In the genomic region with DNA sequence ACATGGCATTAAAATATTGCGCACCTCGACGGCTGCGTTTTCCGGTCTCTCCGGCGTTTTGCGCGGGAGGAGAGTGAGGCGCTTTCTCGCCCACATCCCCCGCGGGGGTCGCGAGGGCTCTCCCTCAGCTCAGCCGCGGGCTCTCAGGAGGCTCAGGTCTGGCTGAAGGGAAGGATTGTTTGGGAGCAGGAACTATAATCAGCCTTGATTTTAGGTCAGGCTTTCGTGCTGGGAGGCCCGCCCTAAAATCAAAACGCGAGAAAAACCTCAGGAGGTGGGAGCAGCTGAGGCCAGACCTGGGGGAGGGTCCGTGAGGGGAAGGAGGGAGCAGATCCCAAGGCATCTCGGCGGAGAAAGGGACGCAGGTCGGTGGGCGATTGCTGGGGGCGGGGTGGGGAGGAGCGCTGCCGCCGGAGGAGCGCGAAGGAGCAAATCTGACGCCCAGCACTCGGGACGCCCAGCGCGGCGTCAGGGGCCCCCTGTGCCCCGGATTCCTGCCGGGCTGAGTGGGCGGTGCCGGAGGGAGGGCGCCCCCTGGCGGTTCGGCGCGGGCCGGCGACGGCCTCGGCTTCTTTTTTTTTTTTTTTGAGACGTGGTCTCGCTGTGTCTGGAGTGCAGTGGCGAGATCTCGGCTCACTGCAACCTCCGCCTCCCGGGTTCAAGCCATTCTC, we compare ENCODE assay signal across 8 cellular contexts. TPM values are rescaled to one million over a fixed set of nuclear protein-coding genes. Genes with fewer than 3 reads are reported as not detected.
DNase-seq lines count a peak whose midpoint lies in the region; ATAC-seq and TF ChIP-seq lines count a peak whose summit lies in the region.

No MANE protein-coding gene starts in this region.

- CTCF ChIA-PET in PC-3 (lab: Charles Lee): interaction anchor here (0.5 to 0.7 kb wide), 2 partner anchors 26 to 291 kb away, joined by 6 to 7 read pairs; no protein-coding TSS in a partner anchor

- H3K9me3 Mint-ChIP-seq in GM23338: peaks cover 12% of the 10 kb centered on the region
- no peaks in the 10 kb centered on the region for H3K9me3 Mint-ChIP-seq in naive thymus-derived CD8-positive, alpha-beta T cell
- H3K9me3 Mint-ChIP-seq in stimulated activated memory B cell treated with anti-CD40 and anti-IgM and Interleukin-4, amounts not matched to agents 10 μg/mL and 1 μg/mL and 100 μg/mL, for 72 hours: no peaks in the 10 kb centered on the region

- H3K4me1 ChIP-seq in GM23338 (ENCODE audit: insufficient read depth) (peaks cover 26% of the 10 kb centered on the region), PC-3 (ENCODE audit: insufficient read depth, low read length) (no peaks in the 10 kb centered on the region)

- 0 out of 3 replicates have a peak, but pooled peaks cover 4% of the 10 kb centered on the region for H3K36me3 Mint-ChIP-seq in GM23338 (ENCODE audit: low read depth)
- no peaks in the 10 kb centered on the region for H3K36me3 Mint-ChIP-seq in naive thymus-derived CD8-positive, alpha-beta T cell
- H3K36me3 Mint-ChIP-seq in stimulated activated memory B cell treated with anti-CD40 and anti-IgM and Interleukin-4, amounts not matched to agents 10 μg/mL and 1 μg/mL and 100 μg/mL, for 72 hours: no peaks in the 10 kb centered on the region

- H3K27ac Mint-ChIP-seq in GM23338: peak overlapping the region; percentile 86
- H3K27ac Mint-ChIP-seq in naive thymus-derived CD8-positive, alpha-beta T cell: peak overlapping the region in 9 of 10 donors; percentile 84 to 95 (median 90)
- peak overlapping the region; percentile 86 for H3K27ac Mint-ChIP-seq in stimulated activated memory B cell treated with anti-CD40 and anti-IgM and Interleukin-4, amounts not matched to agents 10 μg/mL and 1 μg/mL and 100 μg/mL, for 72 hours

- H3K9me2 ChIP-seq in GM23338 (ENCODE audit: insufficient read depth): no peaks in the 10 kb centered on the region
- no peaks in the 10 kb centered on the region for H3K9me2 ChIP-seq in PC-3 (replicated peaks; ENCODE audit: low read length)

- H3K4me1 Mint-ChIP-seq in GM23338: peaks cover 31% of the 10 kb centered on the region
- peaks cover 11 to 39% (median 24%) of the 10 kb centered on the region in 4 donors for H3K4me1 Mint-ChIP-seq in naive thymus-derived CD8-positive, alpha-beta T cell
- peaks cover 17% of the 10 kb centered on the region for H3K4me1 Mint-ChIP-seq in stimulated activated memory B cell treated with anti-CD40 and anti-IgM and Interleukin-4, amounts not matched to agents 10 μg/mL and 1 μg/mL and 100 μg/mL, for 72 hours

- no peaks in the 10 kb centered on the region for H3K9me3 ChIP-seq in PC-3 (ENCODE audit: low read length)

- BruUV-seq in PC-3 (replicated peaks; lab: Mats Ljungman, UMichigan): no TSS peak

- TF ChIP-seq CTCF in AG10803 (conservative IDR thresholded peaks at IDR 0.05; ENCODE audit: low read length) (peak; percentile 61), GM23338 (conservative IDR thresholded peaks at IDR 0.05; ENCODE audit: low read depth in 2 of 2) (peak; percentile 73 to 82), PC-3 (conservative IDR thresholded peaks at IDR 0.05; ENCODE audit: low read depth, low read length) (peak; percentile 62)

- peak overlapping the region; percentile 73 for H3K4me3 Mint-ChIP-seq in GM23338
- H3K4me3 Mint-ChIP-seq in naive thymus-derived CD8-positive, alpha-beta T cell: peak overlapping the region; percentile 85 to 94 (median 90)
- H3K4me3 Mint-ChIP-seq in stimulated activated memory B cell treated with anti-CD40 and anti-IgM and Interleukin-4, amounts not matched to agents 10 μg/mL and 1 μg/mL and 100 μg/mL, for 72 hours: peak overlapping the region; percentile 88

- H2AFZ ChIP-seq in GM23338 (no peak overlapping the region; the same call in 1 of the 2 replicates), PC-3 (ENCODE audit: low read length) (peak overlapping the region; percentile 80)

- H3K36me3 ChIP-seq in GM23338 (ENCODE audit: insufficient read depth): no peaks in the 10 kb centered on the region
- no peaks in the 10 kb centered on the region for H3K36me3 ChIP-seq in PC-3 (ENCODE audit: low read depth, low read length)

- POLR2A ChIA-PET in PC-3 (lab: Charles Lee; ENCODE audit: unreplicated experiment): no interaction called here
- POLR2A ChIA-PET in naive thymus-derived CD8-positive, alpha-beta T cell (lab: Charles Lee): interaction anchor here (0.6 to 1.1 kb wide), 5 partner anchors 17 to 771 kb away, joined by 3 to 5 read pairs (median 3); partner anchors contain the start of gene ZFP62

- no peak overlapping the region for H3K9ac ChIP-seq in PC-3 (ENCODE audit: low read length)

- ATAC-seq in GM23338 (peak; percentile 86), PC-3 (peak; percentile 54), HG03045 (IDR thresholded peaks at IDR 0.05; ENCODE audit: unreplicated experiment) (no peak)
- peak; percentile 62 to 89 for ATAC-seq in naive thymus-derived CD8-positive, alpha-beta T cell
- peak; percentile 90 for ATAC-seq in stimulated activated memory B cell treated with anti-CD40 and anti-IgM and Interleukin-4, amounts not matched to agents 10 μg/mL and 1 μg/mL and 100 μg/mL, for 72 hours

- H3K4me3 ChIP-seq in AG10803 (ENCODE audit: low read length): peak overlapping the region; percentile 63
- H3K4me3 ChIP-seq in GM23338: peak overlapping the region; percentile 59
- H3K4me3 ChIP-seq in PC-3 (ENCODE audit: low read length): peak overlapping the region; percentile 38; the same call in 1 of the 2 replicates

- H4K20me1 ChIP-seq in GM23338 (replicated peaks; ENCODE audit: insufficient read depth): no peaks in the 10 kb centered on the region
- no peaks in the 10 kb centered on the region for H4K20me1 ChIP-seq in PC-3 (ENCODE audit: low read length)

- H3K27ac ChIP-seq in GM23338 (ENCODE audit: low read depth) (peak overlapping the region; percentile 98), PC-3 (ENCODE audit: low read length) (no peak overlapping the region)

- peaks cover 11% of the 10 kb centered on the region for H3K27me3 Mint-ChIP-seq in GM23338 (ENCODE audit: insufficient read depth, low read depth, poor library complexity)
- H3K27me3 Mint-ChIP-seq in naive thymus-derived CD8-positive, alpha-beta T cell: peaks cover 0 to 3% (median 1%) of the 10 kb centered on the region in 5 donors
- peaks cover 19% of the 10 kb centered on the region for H3K27me3 Mint-ChIP-seq in stimulated activated memory B cell treated with anti-CD40 and anti-IgM and Interleukin-4, amounts not matched to agents 10 μg/mL and 1 μg/mL and 100 μg/mL, for 72 hours

- peak overlapping the region; percentile 77 for H3K4me2 ChIP-seq in GM23338
- H3K4me2 ChIP-seq in PC-3 (ENCODE audit: low read length): peak overlapping the region; percentile 64

- H3K79me2 ChIP-seq in GM23338 (replicated peaks; ENCODE audit: insufficient read depth): no peaks in the 10 kb centered on the region
- H3K79me2 ChIP-seq in PC-3 (ENCODE audit: low read length): no peaks in the 10 kb centered on the region

- peak; percentile 61 for DNase-seq in AG10803 (ENCODE audit: low read depth)
- peak; percentile 96 for DNase-seq in GM23338 (ENCODE audit: low spot score)
- DNase-seq in PC-3: peak; percentile 41
- DNase-seq in activated T-helper 1 cell treated with Interleukin-2 at 50 U/mL for 16 hours (ENCODE audit: low read depth): peak; percentile 76
- DNase-seq in fibroblast of peridontal ligament (ENCODE audit: extremely low read depth): peak; percentile 62
- DNase-seq in naive thymus-derived CD8-positive, alpha-beta T cell: peak; percentile 74 to 93 (median 86)

- intact Hi-C loops in PC-3 (cut with micrococcal nuclease): loop anchor here (5.0 kb wide), 1 partner anchor 183 kb away; the partner anchor contains the start of gene TBC1D9B

- 0 out of 2 replicates have a peak, but pooled peaks cover 8% of the 10 kb centered on the region for H3F3A ChIP-seq in GM23338 (replicated peaks; ENCODE audit: low read depth)
- no peaks in the 10 kb centered on the region for H3F3A ChIP-seq in PC-3 (ENCODE audit: low read length, unreplicated experiment)

- H3K27me3 ChIP-seq in GM23338 (ENCODE audit: insufficient read depth): no peaks in the 10 kb centered on the region
- H3K27me3 ChIP-seq in PC-3 (ENCODE audit: low read length): no peaks in the 10 kb centered on the region

RNA-seq across cellular contexts. Expression of gene RNF130, which starts 18.7 kb away (rescaled TPM):
- total RNA-seq in GM23338 (2014; rRNA removed; shearing (Covaris generic)): 65.1 and 97.3 TPM in 2 replicates
- 55.1 and 60.1 TPM in 2 replicates for polyA plus RNA-seq in GM23338 (2016; fragmentation: Nextera tagmentation; extraction: Ambion mirVana)
- total RNA-seq in PC-3 (2014; rRNA removed): 31.2 and 35.4 TPM in 2 replicates
- 10 to 100 TPM; 22.6 to 24.2 TPM for total RNA-seq in naive thymus-derived CD8-positive, alpha-beta T cell
- 10 to 100 TPM; 17.8 to 23.2 (median 22.5) TPM for polyA plus RNA-seq in naive thymus-derived CD8-positive, alpha-beta T cell

Comparison
In these comparisons a context has a peak if more than half of its experiments do, and no peak if none do; other contexts are left out.
1. DNase-seq: peak in every context shown above with its lines; median percentile 96 in GM23338; 86 in naive thymus-derived CD8-positive, alpha-beta T cell; 76 in activated T-helper 1 cell treated with Interleukin-2 at 50 U/mL for 16 hours; 62 in fibroblast of peridontal ligament; 61 in AG10803; 41 in PC-3.